In genomic region chr19:32977269-32977668, GRCh38 we compare ENCODE assay signal across 1 cellular context.
TF ChIP-seq lines count a peak whose summit lies in the region.

No MANE protein-coding gene starts in this region.

TF ChIP-seq in HepG2, 621 proteins besides CTCF, POLR2A, EP300 and RAD21:
- TF ChIP-seq RBM22 (optimal IDR thresholded peaks at IDR 0.05; ENCODE audit: low read length) (peak; percentile 43), ZFP37 (CRISPR knock-in tag; IDR thresholded peaks at IDR 0.05; ENCODE audit: borderline replicate concordance) (no peak), NAIF1 (CRISPR knock-in tag; IDR thresholded peaks at IDR 0.05; ENCODE audit: borderline replicate concordance) (no peak), MAF1 (CRISPR knock-in tag; IDR thresholded peaks at IDR 0.05; ENCODE audit: borderline replicate concordance) (no peak)
TF ChIP-seq in HepG2: peak in this region for 1.
